In genomic region chr9:111719541-111719940, GRCh38 we compare ENCODE assay signal across 5 cellular contexts.
"Had no signal": no experiment of that assay in that cellular context is flagged by ENCODE, and none has a peak within 500 bp of the region (broad histone marks: within the 10 kb centered on the region; RNA-seq: fewer than 3 reads in every experiment).

No MANE protein-coding gene starts in this region.

- H3K9me3 Mint-ChIP-seq: GM23338, H9 had no signal

- H3K4me3 Mint-ChIP-seq: GM23338, H9 had no signal

- H3K4me3 ChIP-seq: GM23338, K562 had no signal

- H2AFZ ChIP-seq: GM23338 had no signal

- H3K4me2 ChIP-seq: GM23338 had no signal

- H3K27ac Mint-ChIP-seq: GM23338, H9 had no signal

- DNase-seq: H9 had no signal

- ATAC-seq: GM23338, HepG2, K562 had no signal

- H3K27ac ChIP-seq: HL-60 had no signal
